ENCODE assay signal across 8 cellular contexts in genomic region chr3:183766745-183767606, GRCh38. TPM values are rescaled to one million over a fixed set of nuclear protein-coding genes. Genes with fewer than 3 reads are reported as not detected.
DNase-seq lines count a peak whose midpoint lies in the region; ATAC-seq, FAIRE-seq and TF ChIP-seq lines count a peak whose summit lies in the region.

No MANE protein-coding gene starts in this region.

- POLR2A ChIA-PET in CD8-positive, alpha-beta T cell (lab: Charles Lee), result interaction anchor here (0.6 to 1.1 kb wide), 2 partner anchors 64 to 298 kb away, joined by 3 read pairs; no protein-coding TSS in a partner anchor

- intact Hi-C loops in CD8-positive, alpha-beta T cell (cut with DNase I, micrococcal nuclease), result loop anchor here (1.0 to 10.0 kb wide), 11 partner anchors 130 to 645 kb away; partner anchors contain the start of gene KLHL24 (in 1 of the 2)
- intact Hi-C loops in tibial artery (cut with DNase I; ENCODE audit: low total_unique reads), result loop anchor here (2.0 kb wide), 1 partner anchor 298 kb away; no protein-coding TSS in a partner anchor

- no peak for FAIRE-seq in frontal cortex (lab: Jason Lieb, UNC)

- peaks cover 7% of the 10 kb centered on the region for H4K20me1 ChIP-seq in osteoblast (ENCODE audit: insufficient read depth, low read length)

- no peak overlapping the region for H3K4me3 Mint-ChIP-seq in CD8-positive, alpha-beta T cell

- no peak overlapping the region for H2AFZ ChIP-seq in osteoblast (ENCODE audit: low read length)

- no peaks in the 10 kb centered on the region for H3K27me3 ChIP-seq in CD8-positive, alpha-beta T cell (ENCODE audit: insufficient read depth, low read length)
- H3K27me3 ChIP-seq in osteoblast (ENCODE audit: insufficient read depth, low read length) (no peaks in the 10 kb centered on the region), tibial artery (no peaks in the 10 kb centered on the region)

- TF ChIP-seq CTCF in CD8-positive, alpha-beta T cell (IDR thresholded peaks at IDR 0.05), result peak; percentile 77
- TF ChIP-seq CTCF in LNCaP clone FGC (IDR thresholded peaks at IDR 0.05; ENCODE audit: control insufficient read depth, extremely low read depth, insufficient read depth) (peak; percentile 79), osteoblast (IDR thresholded peaks at IDR 0.05; ENCODE audit: extremely low read depth, low read depth, low read length) (peak; percentile 82), tibial artery (IDR thresholded peaks at IDR 0.05) (peak; percentile 71 to 76)

- peak; percentile 42 to 78 (median 68) for DNase-seq in CD8-positive, alpha-beta T cell
- peak; percentile 52 for DNase-seq in LNCaP clone FGC (ENCODE audit: low read depth)
- DNase-seq in SHP77 (lab: John Stamatoyannopoulos, UW), result peak; percentile 70 to 74
- peak; percentile 44 for DNase-seq in activated T-helper 9 cell treated with anti-CD3 and anti-CD28 coated beads, Interleukin-2, amount 50 U/mL, for 16 hours (ENCODE audit: low read depth)
- DNase-seq in frontal cortex (ENCODE audit: low spot score in 2 of 2), result peak; percentile 28 to 60
- DNase-seq in osteoblast (ENCODE audit: insufficient read length, low spot score, missing footprints), result peak; percentile 78
- peak; percentile 69 to 70 for DNase-seq in tibial artery

- CTCF ChIA-PET in CD8-positive, alpha-beta T cell (lab: Charles Lee), result interaction anchor here (0.6 to 6.8 kb wide), 37 partner anchors 9 to 648 kb away, joined by 3 to 83 read pairs (median 3); no protein-coding TSS in a partner anchor

- H3K79me2 ChIP-seq in osteoblast (ENCODE audit: insufficient read depth, low read length), result no peaks in the 10 kb centered on the region

- peak; percentile 91 for ATAC-seq in CD8-positive, alpha-beta T cell
- peak; percentile 71 for ATAC-seq in GM21381 (IDR thresholded peaks at IDR 0.05; ENCODE audit: unreplicated experiment)

- no peak overlapping the region for H3K27ac Mint-ChIP-seq in CD8-positive, alpha-beta T cell

- no peaks in the 10 kb centered on the region for H3K9me3 Mint-ChIP-seq in CD8-positive, alpha-beta T cell

- peaks cover 4% of the 10 kb centered on the region for H3K4me1 Mint-ChIP-seq in CD8-positive, alpha-beta T cell (ENCODE audit: low read depth)

- peaks cover 2% of the 10 kb centered on the region for H3K36me3 ChIP-seq in CD8-positive, alpha-beta T cell (ENCODE audit: insufficient read depth, low read length)
- H3K36me3 ChIP-seq in osteoblast (ENCODE audit: insufficient read depth, low read length), result peaks cover 27% of the 10 kb centered on the region
- H3K36me3 ChIP-seq in tibial artery, result peaks cover 4 to 36% (median 12%) of the 10 kb centered on the region in 3 donors

- no peak overlapping the region for H3K4me2 ChIP-seq in osteoblast (ENCODE audit: insufficient read depth, low read length)

- H3K36me3 Mint-ChIP-seq in CD8-positive, alpha-beta T cell, result peaks cover 23% of the 10 kb centered on the region

- H3K27ac ChIP-seq in CD8-positive, alpha-beta T cell (ENCODE audit: low read depth, low read length), result no peak overlapping the region
- H3K27ac ChIP-seq in osteoblast (ENCODE audit: low read depth, low read length) (no peak overlapping the region), tibial artery (no peak overlapping the region)

- H3K9me3 ChIP-seq in CD8-positive, alpha-beta T cell (ENCODE audit: low read length), result no peaks in the 10 kb centered on the region
- H3K9me3 ChIP-seq in osteoblast (ENCODE audit: low read depth, low read length) (no peaks in the 10 kb centered on the region), tibial artery (no peaks in the 10 kb centered on the region)

- H3K27me3 Mint-ChIP-seq in CD8-positive, alpha-beta T cell (ENCODE audit: low read depth), result no peaks in the 10 kb centered on the region

- no peak overlapping the region for H3K4me3 ChIP-seq in CD8-positive, alpha-beta T cell (ENCODE audit: low read depth, low read length)
- H3K4me3 ChIP-seq in LNCaP clone FGC (ENCODE audit: low read depth, low read length) (no peak overlapping the region), osteoblast (ENCODE audit: insufficient read depth, low read length) (no peak overlapping the region), tibial artery (no peak overlapping the region)

- H3K4me1 ChIP-seq in CD8-positive, alpha-beta T cell (ENCODE audit: insufficient read depth, low read length), result no peaks in the 10 kb centered on the region
- peaks cover 9% of the 10 kb centered on the region for H3K4me1 ChIP-seq in osteoblast (ENCODE audit: insufficient read depth, low read length)
- peaks cover 0 to 6% (median 0%) of the 10 kb centered on the region in 4 donors for H3K4me1 ChIP-seq in tibial artery

RNA-seq across cellular contexts. Expression of gene MAP6D1, which starts 58.4 kb away (rescaled TPM):
- 1 to 10 TPM in 1 of 2 experiments, not detected in 1; 1.5 TPM for total RNA-seq in CD8-positive, alpha-beta T cell
- total RNA-seq in frontal cortex (3.3 TPM), osteoblast (0.59 and 2.2 TPM in 2 replicates)
